Comparison of ENCODE assay signal across 9 cellular contexts in the genomic region with DNA sequence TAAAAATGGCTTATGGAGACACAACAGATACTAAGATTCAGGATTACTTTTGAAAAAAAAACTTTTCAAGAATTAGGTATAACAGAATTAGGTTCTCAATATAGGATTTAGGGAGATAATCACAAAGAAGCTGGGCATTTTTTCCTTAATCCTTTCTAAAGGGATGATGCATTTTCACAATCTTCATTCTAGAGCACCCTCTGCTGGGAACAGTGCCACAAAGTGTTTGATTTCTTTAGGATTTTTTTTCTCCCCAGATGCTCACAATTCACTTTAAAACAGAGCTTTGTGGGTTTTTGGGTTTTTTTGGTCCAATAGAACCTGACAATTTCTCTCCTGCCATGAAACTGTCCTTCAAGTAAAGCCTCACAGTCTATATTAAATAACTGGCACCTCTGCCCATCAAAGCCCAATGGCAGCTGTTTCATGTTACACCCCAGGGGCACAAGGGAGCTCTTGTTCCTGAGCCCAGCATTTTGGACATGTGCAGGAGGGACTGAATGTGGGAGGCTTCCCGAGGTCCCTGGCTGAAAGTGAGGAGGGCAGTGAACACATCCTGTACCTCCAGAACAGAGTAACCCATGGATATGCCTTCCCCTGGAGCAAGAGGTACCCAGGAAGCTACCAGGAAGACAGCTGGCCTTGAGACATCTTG. TPM values are rescaled to one million over a fixed set of nuclear protein-coding genes. Genes with fewer than 3 reads are reported as not detected.
DNase-seq lines count a peak whose midpoint lies in the region; ATAC-seq, FAIRE-seq and TF ChIP-seq lines count a peak whose summit lies in the region.
"Had no signal": no experiment of that assay in that cellular context is flagged by ENCODE, and none has a peak within 500 bp of the region (broad histone marks: within the 10 kb centered on the region; RNA-seq: fewer than 3 reads in every experiment).

No MANE protein-coding gene starts in this region.

- peak overlapping the region in 1 of 4 donors; percentile 25 for H3K27ac ChIP-seq in upper lobe of left lung

- H3K4me3 ChIP-seq in AG10803 (ENCODE audit: low read length) = no peak overlapping the region
- no peak overlapping the region for H3K4me3 ChIP-seq in upper lobe of left lung

- H3K36me3 ChIP-seq in upper lobe of left lung = peaks cover 0 to 32% (median 6%) of the 10 kb centered on the region in 4 donors

- no peak for TF ChIP-seq POLR2A in upper lobe of left lung (IDR thresholded peaks at IDR 0.05)

- intact Hi-C loops in left colon (cut with DNase I, micrococcal nuclease) = no loop called here

- TF ChIP-seq CTCF in AG10803 (conservative IDR thresholded peaks at IDR 0.05; ENCODE audit: low read length) (peak; percentile 63), upper lobe of left lung (IDR thresholded peaks at IDR 0.05) (no peak)

- no peak for FAIRE-seq in GM19239 (lab: Jason Lieb, UNC)

- DNase-seq in AG10803 (ENCODE audit: low read depth) (peak; percentile 54), KBM-7 (peak; percentile 10), amniotic stem cell (lab: John Stamatoyannopoulos, UW) (peak; percentile 41), left colon (no peak), DMS79 (lab: John Stamatoyannopoulos, UW) (no peak), upper lobe of left lung (no peak), GM19239 (ENCODE audit: insufficient read length, low spot score) (no peak)
- DNase-seq in NK-92 treated with Interleukin-12 subunit alpha and Interleukin-12 subunit beta, amount 100 ng/mL, for 24 hours (lab: John Stamatoyannopoulos, UW) = no peak
- DNase-seq: T-cell had no signal

- peak; percentile 18 for ATAC-seq in left colon
- ATAC-seq in upper lobe of left lung (ENCODE audit: low FRiP score in 2 of 2) = no peak
- ATAC-seq: T-cell had no signal

- no peaks in the 10 kb centered on the region for H3K9me3 ChIP-seq in upper lobe of left lung

- no peaks in the 10 kb centered on the region for H3K27me3 ChIP-seq in upper lobe of left lung

- WGBS in upper lobe of left lung, 2 donors = 60 to 89% methylated on average over 1 of the region's 1 CpG

- no peak for TF ChIP-seq EP300 in upper lobe of left lung (IDR thresholded peaks at IDR 0.05)

- peaks cover 0 to 6% (median 0%) of the 10 kb centered on the region in 4 donors for H3K4me1 ChIP-seq in upper lobe of left lung

- in situ Hi-C loops in KBM-7 (cut with MboI; ENCODE audit: low pct_unique_long_range_greater_than_20kb, low sequenced_read_pairs) = no loop called here

RNA-seq across cellular contexts. Expression of gene PREP, which starts 39.7 kb away (rescaled TPM):
- total RNA-seq in left colon (10 to 100 TPM; 73.2 to 80.1 TPM), upper lobe of left lung (10 to 100 TPM; 12.1 to 31.0 (median 28.9) TPM)

Comparison
In these comparisons a context has a peak if more than half of its experiments do, and no peak if none do; other contexts are left out.
1. DNase-seq: peak in AG10803 (single experiment), KBM-7 (single experiment) and amniotic stem cell (single experiment); none in left colon (0 of 2), DMS79 (single experiment), NK-92 treated with Interleukin-12 subunit alpha and Interleukin-12 subunit beta, amount 100 ng/mL, for 24 hours (single experiment), upper lobe of left lung (0 of 2) and GM19239 (single experiment).